ENCODE assay signal across 14 cellular contexts in the genomic region with DNA sequence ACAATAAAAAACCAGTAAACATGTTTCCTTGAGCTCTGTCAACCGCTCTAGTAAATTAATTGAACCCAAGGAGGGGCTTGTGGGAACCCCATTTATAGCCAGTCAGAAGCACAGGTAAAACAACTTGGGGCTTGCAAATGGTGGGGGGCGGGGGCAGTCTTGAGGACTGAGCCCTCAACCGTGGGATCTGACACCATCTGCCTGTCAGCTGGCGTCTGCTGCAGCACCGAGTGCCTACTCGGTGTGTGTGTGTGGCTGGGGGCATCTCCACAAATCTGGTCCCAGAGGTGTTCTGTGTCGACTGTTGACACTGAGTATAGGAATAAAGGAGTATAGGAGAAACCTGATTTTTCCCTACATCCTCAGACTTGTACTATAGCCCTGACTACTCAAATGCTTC. TPM values are rescaled to one million over a fixed set of nuclear protein-coding genes. Genes with fewer than 3 reads are reported as not detected.
A peak's percentile ranks its signal among the peaks of the same experiment; 100 is the strongest.
DNase-seq lines count a peak whose midpoint lies in the region; ATAC-seq and TF ChIP-seq lines count a peak whose summit lies in the region.
"Had no signal": no experiment of that assay in that cellular context is flagged by ENCODE, and none has a peak within 500 bp of the region (broad histone marks: within the 10 kb centered on the region; RNA-seq: fewer than 3 reads in every experiment).

No MANE protein-coding gene starts in this region.

- H3K27me3 Mint-ChIP-seq in naive thymus-derived CD8-positive, alpha-beta T cell, result no peaks in the 10 kb centered on the region
- H3K27me3 Mint-ChIP-seq in activated naive CD8-positive, alpha-beta T cell treated with anti-CD3 and anti-CD28 coated beads for 36 hours, result no peaks in the 10 kb centered on the region
- H3K27me3 Mint-ChIP-seq: T-cell had no signal

- no peak overlapping the region for H3K9ac ChIP-seq in mammary epithelial cell (ENCODE audit: insufficient read depth, low read length)

- no peaks in the 10 kb centered on the region for H3K9me3 ChIP-seq in right atrium auricular region
- H3K9me3 ChIP-seq in heart right ventricle, result no peaks in the 10 kb centered on the region
- H3K9me3 ChIP-seq in OCI-LY7 (ENCODE audit: low read length), result no peaks in the 10 kb centered on the region
- no peaks in the 10 kb centered on the region for H3K9me3 ChIP-seq in mammary epithelial cell (replicated peaks; ENCODE audit: insufficient read depth, low read length)

- peaks cover 0 to 93% of the 10 kb centered on the region in 2 donors for H3K4me1 ChIP-seq in right atrium auricular region
- H3K4me1 ChIP-seq in heart right ventricle, result peaks cover 25 to 100% (median 97%) of the 10 kb centered on the region in 9 donors
- H3K4me1 ChIP-seq in OCI-LY7 (ENCODE audit: insufficient read depth, low read length, poor library complexity, severe bottlenecking), result peaks cover 56% of the 10 kb centered on the region
- peaks cover 18% of the 10 kb centered on the region for H3K4me1 ChIP-seq in mammary epithelial cell (ENCODE audit: insufficient read depth, low read length)

- peaks cover 100% of the 10 kb centered on the region for H3K79me2 ChIP-seq in OCI-LY7 (ENCODE audit: insufficient read depth, low read depth, low read length)
- H3K79me2 ChIP-seq in mammary epithelial cell (ENCODE audit: insufficient read depth, low read length), result peaks cover 99% of the 10 kb centered on the region

- intact Hi-C loops in heart right ventricle (cut with DNase I), result loop anchor here in 2 of 10 donors (5.0 to 10.0 kb wide), 2 partner anchors 38 to 45 kb away; no protein-coding TSS in a partner anchor
- intact Hi-C loops in OCI-LY7 (cut with micrococcal nuclease; ENCODE audit: unreplicated experiment), result no loop called here
- intact Hi-C loops in mammary epithelial cell (cut with micrococcal nuclease), result no loop called here
- intact Hi-C loops in head of caudate nucleus (cut with DNase I), result no loop called here

- H3K27ac ChIP-seq in right atrium auricular region (no peak overlapping the region), heart right ventricle (no peak overlapping the region), OCI-LY7 (ENCODE audit: low read depth, low read length, poor library complexity, severe bottlenecking) (peak overlapping the region; percentile 50), mammary epithelial cell (ENCODE audit: insufficient read depth, low read depth, low read length) (no peak overlapping the region)
- H3K27ac ChIP-seq: PC-9 had no signal

- H2AFZ ChIP-seq in OCI-LY7 (ENCODE audit: low read length) (no peak overlapping the region), mammary epithelial cell (ENCODE audit: low read depth, low read length) (no peak overlapping the region)
- H2AFZ ChIP-seq: PC-9 had no signal

- no peak for TF ChIP-seq CTCF in right atrium auricular region (IDR thresholded peaks at IDR 0.05)
- TF ChIP-seq CTCF in heart right ventricle (IDR thresholded peaks at IDR 0.05), result no peak
- TF ChIP-seq CTCF in OCI-LY7 (conservative IDR thresholded peaks at IDR 0.05; ENCODE audit: low read length), result no peak
- no peak for TF ChIP-seq CTCF in mammary epithelial cell (conservative IDR thresholded peaks at IDR 0.05 in 1 of 2, IDR thresholded peaks at IDR 0.05 in 1 of 2; ENCODE audit: extremely low read depth in 1 of 2, insufficient read depth in 1 of 2, low read depth in 1 of 2, low read length in 2 of 2)

- H3K4me3 Mint-ChIP-seq in naive thymus-derived CD8-positive, alpha-beta T cell, result peak overlapping the region in 2 of 10 donors; percentile 6 to 14
- no peak overlapping the region for H3K4me3 Mint-ChIP-seq in activated naive CD8-positive, alpha-beta T cell treated with anti-CD3 and anti-CD28 coated beads for 36 hours
- H3K4me3 Mint-ChIP-seq: T-cell had no signal

- H3K36me3 Mint-ChIP-seq in naive thymus-derived CD8-positive, alpha-beta T cell, result peaks cover 0 to 16% (median 0%) of the 10 kb centered on the region in 3 donors
- peaks cover 5% of the 10 kb centered on the region for H3K36me3 Mint-ChIP-seq in activated naive CD8-positive, alpha-beta T cell treated with anti-CD3 and anti-CD28 coated beads for 36 hours
- H3K36me3 Mint-ChIP-seq: T-cell had no signal

- DNase-seq in right atrium auricular region (ENCODE audit: low spot score) (peak; percentile 28), heart right ventricle (no peak), OCI-LY7 (ENCODE audit: low spot score) (peak; percentile 39), NCI-H2227 treated with DMSO at 0.1 percent for 48 hours (lab: John Stamatoyannopoulos, UW) (no peak), mammary epithelial cell (no peak), head of caudate nucleus (no peak)
- DNase-seq in naive thymus-derived CD8-positive, alpha-beta T cell, result no peak
- DNase-seq in activated naive CD8-positive, alpha-beta T cell treated with anti-CD3 and anti-CD28 coated beads for 36 hours, result no peak
- DNase-seq: NCI-H187 treated with DMSO at 0.1 percent for 48 hours; NK-92 treated with Interleukin-12 subunit alpha and Interleukin-12 subunit beta, amount 100 ng/mL, for 24 hours; PC-9; T-cell had no signal

- BruUV-seq in OCI-LY7 (replicated peaks; lab: Mats Ljungman, UMichigan), result no TSS peak
- no TSS peak for BruUV-seq in mammary epithelial cell (replicated peaks; lab: Mats Ljungman, UMichigan)

- peak overlapping the region; percentile 61 for H3K4me2 ChIP-seq in OCI-LY7 (ENCODE audit: low read length)
- H3K4me2 ChIP-seq in mammary epithelial cell (ENCODE audit: insufficient read depth, low read depth, low read length), result no peak overlapping the region
- H3K4me2 ChIP-seq: PC-9 had no signal

- 70 to 85% methylated on average over 7 of the region's 7 CpGs for WGBS in heart right ventricle, 2 donors
- WGBS in mammary epithelial cell (ENCODE audit: low coverage, missing lambda C conversion rate), result 94% methylated on average over 7 of the region's 7 CpGs

- in situ Hi-C loops in mammary epithelial cell (cut with MboI; ENCODE audit: low sequenced_read_pairs in 2 of 2), result loop anchor here in 1 of 2 donors (25.0 kb wide), 1 partner anchor 323 kb away; no protein-coding TSS in a partner anchor

- no peaks in the 10 kb centered on the region for H3K27me3 ChIP-seq in right atrium auricular region
- no peaks in the 10 kb centered on the region for H3K27me3 ChIP-seq in heart right ventricle
- H3K27me3 ChIP-seq in mammary epithelial cell (ENCODE audit: insufficient read depth, low read length), result no peaks in the 10 kb centered on the region

- POLR2A ChIA-PET in OCI-LY7 (lab: Charles Lee), result no interaction called here
- POLR2A ChIA-PET in naive thymus-derived CD8-positive, alpha-beta T cell (lab: Charles Lee), result interaction anchor here (0.7 kb wide), 1 partner anchor 143 kb away, joined by 3 read pairs; a partner anchor contains a TSS

- H4K20me1 ChIP-seq in OCI-LY7 (ENCODE audit: insufficient read depth, low read length), result peaks cover 23% of the 10 kb centered on the region
- H4K20me1 ChIP-seq in mammary epithelial cell (ENCODE audit: insufficient read depth, low read length), result peaks cover 14% of the 10 kb centered on the region

- dilution Hi-C loops in mammary epithelial cell (cut with HindIII; ENCODE audit: low sequenced_read_pairs), result no loop called here

- H3K4me3 ChIP-seq in right atrium auricular region (no peak overlapping the region), heart right ventricle (no peak overlapping the region), OCI-LY7 (ENCODE audit: low read depth, low read length, poor library complexity, severe bottlenecking) (no peak overlapping the region), mammary epithelial cell (replicated peaks in 1 of 3; ENCODE audit: insufficient read depth in 1 of 3, low read depth in 2 of 3, low read length in 3 of 3) (no peak overlapping the region)
- H3K4me3 ChIP-seq: PC-9, SK-N-MC had no signal

- ATAC-seq in heart right ventricle, result no peak
- no peak for ATAC-seq in naive thymus-derived CD8-positive, alpha-beta T cell
- ATAC-seq: HepG2, T-cell had no signal

- H3K9me3 Mint-ChIP-seq in naive thymus-derived CD8-positive, alpha-beta T cell, result no peaks in the 10 kb centered on the region
- H3K9me3 Mint-ChIP-seq in activated naive CD8-positive, alpha-beta T cell treated with anti-CD3 and anti-CD28 coated beads for 36 hours, result no peaks in the 10 kb centered on the region
- H3K9me3 Mint-ChIP-seq: T-cell had no signal

- H3K36me3 ChIP-seq in right atrium auricular region (no peaks in the 10 kb centered on the region), heart right ventricle (no peaks in the 10 kb centered on the region), OCI-LY7 (ENCODE audit: insufficient read depth, low read length) (no peaks in the 10 kb centered on the region), mammary epithelial cell (ENCODE audit: insufficient read depth, low read length) (no peaks in the 10 kb centered on the region)

- CTCF ChIA-PET in OCI-LY7 (lab: Charles Lee; ENCODE audit: unreplicated experiment) (no interaction called here), mammary epithelial cell (lab: Charles Lee; ENCODE audit: low non-redundant PET) (no interaction called here)

- H3K27ac Mint-ChIP-seq in naive thymus-derived CD8-positive, alpha-beta T cell, result peak overlapping the region in 6 of 10 donors; percentile 31 to 75 (median 54)
- no peak overlapping the region for H3K27ac Mint-ChIP-seq in activated naive CD8-positive, alpha-beta T cell treated with anti-CD3 and anti-CD28 coated beads for 36 hours
- H3K27ac Mint-ChIP-seq: T-cell had no signal

- peaks cover 50 to 95% (median 90%) of the 10 kb centered on the region in 4 donors for H3K4me1 Mint-ChIP-seq in naive thymus-derived CD8-positive, alpha-beta T cell
- peaks cover 72% of the 10 kb centered on the region for H3K4me1 Mint-ChIP-seq in activated naive CD8-positive, alpha-beta T cell treated with anti-CD3 and anti-CD28 coated beads for 36 hours

- H3K9me2 ChIP-seq in OCI-LY7 (ENCODE audit: insufficient read depth, low read length), result no peaks in the 10 kb centered on the region

RNA-seq across cellular contexts. Expression of a gene that starts 20.6 kb away (rescaled TPM):
- 10 to 100 TPM; 38.3 to 54.3 TPM for total RNA-seq in right atrium auricular region
- total RNA-seq in heart right ventricle, result 10 to 100 TPM; 29.5 to 51.5 (median 41.4) TPM
- 10 to 100 TPM in 1 of 2 donors, 1 to 10 TPM in 1; 6.3 to 21.8 TPM for polyA plus RNA-seq in heart right ventricle
- 33.0 and 36.0 TPM in 2 replicates for total RNA-seq in OCI-LY7 (2014; rRNA removed; shearing (Covaris generic))
- total RNA-seq in OCI-LY7 (2022), result 72.3 and 75.8 TPM in 2 replicates
- 100 to 1,000 TPM; 153 to 167 TPM for total RNA-seq in naive thymus-derived CD8-positive, alpha-beta T cell
- polyA plus RNA-seq in naive thymus-derived CD8-positive, alpha-beta T cell, result 10 to 100 TPM in 1 of 3 donors, 1 to 10 TPM in 2; 2.9 to 12.0 (median 6.4) TPM
- total RNA-seq in mammary epithelial cell, result 10 to 100 TPM; 20.2 to 45.0 TPM
- 3.2 TPM for polyA plus RNA-seq in mammary epithelial cell
- 49.9 TPM for polyA minus RNA-seq in mammary epithelial cell
- total RNA-seq in activated naive CD8-positive, alpha-beta T cell treated with anti-CD3 and anti-CD28 coated beads for 36 hours, result 10 to 100 TPM; 30.1 to 32.7 TPM

Comparison
In these comparisons a context has a peak if more than half of its experiments do, and no peak if none do; other contexts are left out.
1. DNase-seq: peak in right atrium auricular region (single experiment) and OCI-LY7 (single experiment); none in heart right ventricle (0 of 2), naive thymus-derived CD8-positive, alpha-beta T cell (0 of 10), NCI-H2227 treated with DMSO at 0.1 percent for 48 hours (single experiment), mammary epithelial cell (single experiment), activated naive CD8-positive, alpha-beta T cell treated with anti-CD3 and anti-CD28 coated beads for 36 hours (single experiment) and head of caudate nucleus (0 of 42).